4 cellular contexts compared by ENCODE assay signal in genomic region chr11:30501744-30502143, GRCh38.
"Had no signal": no experiment of that assay in that cellular context is flagged by ENCODE, and none has a peak within 500 bp of the region (broad histone marks: within the 10 kb centered on the region; RNA-seq: fewer than 3 reads in every experiment).

No MANE protein-coding gene starts in this region.

- H3K4me2 ChIP-seq: GM23338 had no signal

- DNase-seq: H9, HCEC 1CT, IMR-90 had no signal

- H3K4me3 ChIP-seq: GM23338 had no signal

- ATAC-seq: GM23338 had no signal
